Comparison of ENCODE assay signal across 1 cellular context in the genomic region with DNA sequence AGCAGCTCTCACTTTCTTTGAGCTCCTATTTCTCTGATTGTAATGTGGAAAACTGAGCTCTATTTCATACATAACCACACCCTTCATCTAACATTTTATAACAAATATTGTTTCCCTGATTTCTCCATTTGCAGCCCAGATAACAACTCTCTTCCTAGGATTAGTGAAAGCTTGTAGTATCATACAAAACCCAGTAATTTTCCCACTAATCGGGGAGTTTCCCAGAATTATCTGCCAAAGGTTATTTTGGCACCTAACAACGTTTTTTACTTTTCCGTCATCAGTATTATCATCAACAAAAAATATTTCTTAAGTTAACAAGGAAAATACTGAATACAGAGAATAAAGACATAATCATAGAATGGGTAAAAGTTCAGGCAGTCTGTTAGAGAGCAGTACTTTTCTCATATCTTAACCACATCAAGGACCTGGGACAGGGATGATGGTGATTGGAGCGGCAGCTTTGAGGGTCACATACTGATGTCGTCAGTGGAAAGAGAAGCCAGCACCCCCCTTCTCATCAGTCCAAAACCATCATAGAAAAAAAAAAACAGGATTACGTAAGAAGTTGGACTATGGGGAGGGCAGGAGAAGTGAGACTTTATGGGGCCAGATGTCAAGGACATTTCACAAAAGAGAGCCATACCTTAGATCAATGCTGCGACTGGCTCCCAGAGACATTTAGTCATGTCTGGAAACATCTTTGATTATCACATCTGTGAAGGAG.
A peak's percentile ranks its signal among the peaks of the same experiment; 100 is the strongest.
TF ChIP-seq lines count a peak whose summit lies in the region.

No MANE protein-coding gene starts in this region.

TF ChIP-seq in IMR-90, 13 proteins besides CTCF, POLR2A, EP300 and RAD21 (continued from another document):
- TF ChIP-seq MXI1 (IDR thresholded peaks at IDR 0.05; ENCODE audit: borderline replicate concordance, low read depth, low read length), result no peak
- TF ChIP-seq, protein P1, sequence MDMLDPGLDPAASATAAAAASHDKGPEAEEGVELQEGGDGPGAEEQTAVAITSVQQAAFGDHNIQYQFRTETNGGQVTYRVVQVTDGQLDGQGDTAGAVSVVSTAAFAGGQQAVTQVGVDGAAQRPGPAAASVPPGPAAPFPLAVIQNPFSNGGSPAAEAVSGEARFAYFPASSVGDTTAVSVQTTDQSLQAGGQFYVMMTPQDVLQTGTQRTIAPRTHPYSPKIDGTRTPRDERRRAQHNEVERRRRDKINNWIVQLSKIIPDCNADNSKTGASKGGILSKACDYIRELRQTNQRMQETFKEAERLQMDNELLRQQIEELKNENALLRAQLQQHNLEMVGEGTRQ (IDR thresholded peaks at IDR 0.05; ENCODE audit: low read depth, low read length), result no peak
- TF ChIP-seq SMC3 (IDR thresholded peaks at IDR 0.05; ENCODE audit: low read depth, low read length), result no peak
- TF ChIP-seq CEBPB (IDR thresholded peaks at IDR 0.05; ENCODE audit: low read depth, low read length), result peak; percentile 44
- TF ChIP-seq MAFK (IDR thresholded peaks at IDR 0.05; ENCODE audit: low read depth, low read length), result no peak
